Comparison of ENCODE assay signal across 15 cellular contexts in genomic region chr19:48466571-48467325, GRCh38.
A peak's percentile ranks its signal among the peaks of the same experiment; 100 is the strongest.
DNase-seq lines count a peak whose midpoint lies in the region; ATAC-seq and TF ChIP-seq lines count a peak whose summit lies in the region.
"Had no signal": no experiment of that assay in that cellular context is flagged by ENCODE, and none has a peak within 500 bp of the region (broad histone marks: within the 10 kb centered on the region; RNA-seq: fewer than 3 reads in every experiment).

No MANE protein-coding gene starts in this region.

- no peaks in the 10 kb centered on the region for H3K9me3 Mint-ChIP-seq in nephron progenitor cell
- H3K9me3 Mint-ChIP-seq: activated CD4-positive, alpha-beta memory T cell treated with anti-CD3 and anti-CD28 coated beads, Interleukin-2, amount 10 ng/mL, durations not matched to agents 7 days and 5 days; central memory CD8-positive, alpha-beta T cell had no signal

- ATAC-seq in HG03108 (IDR thresholded peaks at IDR 0.05; ENCODE audit: unreplicated experiment), result no peak

- TF ChIP-seq CTCF in choroid plexus epithelial cell (conservative IDR thresholded peaks at IDR 0.05; ENCODE audit: low read depth, low read length) (no peak), nephron progenitor cell (IDR thresholded peaks at IDR 0.05) (no peak)

- peak overlapping the region; percentile 71 for H3K27ac Mint-ChIP-seq in nephron progenitor cell
- H3K27ac Mint-ChIP-seq: activated CD4-positive, alpha-beta memory T cell treated with anti-CD3 and anti-CD28 coated beads, Interleukin-2, amount 10 ng/mL, durations not matched to agents 7 days and 5 days had no signal

- DNase-seq in EH (ENCODE audit: low read depth), result peak; percentile 62
- peak; percentile 37 for DNase-seq in NCI-H1105 treated with DMSO at 0.1 percent for 48 hours (lab: John Stamatoyannopoulos, UW)
- peak; percentile 52 for DNase-seq in choroid plexus epithelial cell (ENCODE audit: low read depth)
- no peak for DNase-seq in nephron progenitor cell
- DNase-seq in amygdala (lab: John Stamatoyannopoulos, UW), result no peak
- no peak for DNase-seq in COLO668 (lab: John Stamatoyannopoulos, UW; ENCODE audit: unreplicated experiment)
- no peak for DNase-seq in DMS 273 treated with DMSO at 0.1 percent for 48 hours (lab: John Stamatoyannopoulos, UW)
- DNase-seq: activated CD4-positive, alpha-beta memory T cell treated with anti-CD3 and anti-CD28 coated beads, Interleukin-2, amount 10 ng/mL, durations not matched to agents 7 days and 5 days; activated gamma-delta T cell treated with Interleukin-2 at 50 U/mL for 16 hours; RPMI8226; T-helper 9 cell; tibial artery had no signal

- peaks cover 39% of the 10 kb centered on the region for H3K36me3 Mint-ChIP-seq in nephron progenitor cell (ENCODE audit: low read depth)

- no peak overlapping the region for H3K4me3 Mint-ChIP-seq in nephron progenitor cell
- H3K4me3 Mint-ChIP-seq: activated CD4-positive, alpha-beta memory T cell treated with anti-CD3 and anti-CD28 coated beads, Interleukin-2, amount 10 ng/mL, durations not matched to agents 7 days and 5 days had no signal

- H3K27me3 Mint-ChIP-seq in nephron progenitor cell (ENCODE audit: low read depth, poor library complexity), result peaks cover 3% of the 10 kb centered on the region
- H3K27me3 Mint-ChIP-seq: activated CD4-positive, alpha-beta memory T cell treated with anti-CD3 and anti-CD28 coated beads, Interleukin-2, amount 10 ng/mL, durations not matched to agents 7 days and 5 days; central memory CD8-positive, alpha-beta T cell had no signal

- peaks cover 44% of the 10 kb centered on the region for H3K4me1 Mint-ChIP-seq in nephron progenitor cell

- H3K4me3 ChIP-seq in choroid plexus epithelial cell (ENCODE audit: low read depth, low read length), result no peak overlapping the region
- H3K4me3 ChIP-seq: ovary, tibial artery had no signal

Comparison
In these comparisons a context has a peak if more than half of its experiments do, and no peak if none do; other contexts are left out.
1. DNase-seq: peak in EH (single experiment), NCI-H1105 treated with DMSO at 0.1 percent for 48 hours (single experiment) and choroid plexus epithelial cell (single experiment); none in nephron progenitor cell (single experiment), amygdala (0 of 56), COLO668 (single experiment) and DMS 273 treated with DMSO at 0.1 percent for 48 hours (single experiment).